ENCODE assay signal across 8 cellular contexts in the genomic region with DNA sequence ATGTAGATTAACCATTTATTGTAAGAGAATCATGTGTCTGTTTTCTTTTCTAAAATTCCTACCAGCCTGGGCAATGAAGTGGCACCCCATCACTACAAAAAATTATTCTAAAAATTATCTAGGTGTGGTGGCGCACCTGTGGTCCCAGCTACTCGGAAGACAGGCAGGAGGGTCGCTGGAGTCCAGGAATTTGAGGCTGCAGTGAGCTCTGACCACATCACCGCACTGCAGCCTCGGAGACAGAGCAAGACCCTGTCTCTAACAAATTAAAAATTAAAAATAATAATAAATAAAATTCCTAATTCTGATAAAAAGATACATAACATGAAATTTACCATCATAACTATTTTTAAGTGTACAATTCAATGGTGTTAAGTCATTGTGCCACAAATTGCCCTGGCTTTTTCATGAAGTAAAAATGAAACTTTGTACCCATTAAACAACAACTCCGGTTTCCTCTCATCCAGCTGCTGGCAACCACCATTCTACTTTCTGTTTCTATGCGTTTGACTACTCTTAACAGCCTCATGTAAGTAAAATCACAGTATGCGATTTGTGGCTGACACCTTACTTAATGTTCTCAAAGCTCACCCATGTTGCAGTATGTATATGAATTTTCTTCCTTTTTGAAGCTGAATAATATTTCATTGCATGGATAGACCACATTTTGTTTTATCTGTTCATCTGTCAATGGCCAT. TPM values are rescaled to one million over a fixed set of nuclear protein-coding genes. Genes with fewer than 3 reads are reported as not detected.
DNase-seq lines count a peak whose midpoint lies in the region; ATAC-seq, FAIRE-seq and TF ChIP-seq lines count a peak whose summit lies in the region.

No MANE protein-coding gene starts in this region.

- no peaks in the 10 kb centered on the region for H3K36me3 ChIP-seq in MM.1S (replicated peaks; ENCODE audit: insufficient read depth, low read length)

- H3K79me2 ChIP-seq in MM.1S (ENCODE audit: low read length): no peaks in the 10 kb centered on the region

- H3K27me3 ChIP-seq in MM.1S (replicated peaks; ENCODE audit: insufficient read depth, low read length): peaks cover 14% of the 10 kb centered on the region; the same call in 1 of the 2 replicates

- no peak overlapping the region for H3K27ac Mint-ChIP-seq in HFFc6

- peaks cover 19% of the 10 kb centered on the region for H3K4me1 ChIP-seq in MM.1S (ENCODE audit: low read length)

- DNase-seq in HFFc6 (no peak), MM.1S (peak; percentile 92), medulla oblongata (ENCODE audit: extremely low spot score) (peak; percentile 31), urothelium cell line (ENCODE audit: low spot score) (no peak), RCC 7860 (ENCODE audit: low spot score) (no peak), NCI-H187 (lab: John Stamatoyannopoulos, UW) (no peak), left cardiac atrium (no peak)

- intact Hi-C loops in left cardiac atrium (cut with DNase I): no loop called here

- H4K20me1 ChIP-seq in MM.1S (ENCODE audit: insufficient read depth, low read length): no peaks in the 10 kb centered on the region

- peak overlapping the region; percentile 23; the same call in 1 of the 2 replicates for H3K27ac ChIP-seq in MM.1S (ENCODE audit: low read length)

- H3K4me2 ChIP-seq in MM.1S (ENCODE audit: low read depth, low read length): peak overlapping the region; percentile 62; the same call in 1 of the 2 replicates

- H2AFZ ChIP-seq in MM.1S (ENCODE audit: low read length): no peak overlapping the region

- peak overlapping the region; percentile 31 for H3K4me3 ChIP-seq in MM.1S (ENCODE audit: low read length)

- FAIRE-seq in urothelium cell line (lab: Jason Lieb, UNC) (no peak), RCC 7860 (lab: Jason Lieb, UNC) (no peak)

- H3K4me1 Mint-ChIP-seq in HFFc6 (ENCODE audit: low read depth): no peaks in the 10 kb centered on the region; the same call in 1 of the 2 replicates

- H3F3A ChIP-seq in MM.1S (ENCODE audit: insufficient read depth, low read length): peaks cover 11% of the 10 kb centered on the region

- H3K4me3 Mint-ChIP-seq in HFFc6: peak overlapping the region; percentile 9; the same call in 1 of the 2 replicates

- ATAC-seq in GM18870 (IDR thresholded peaks at IDR 0.05; ENCODE audit: unreplicated experiment): peak; percentile 98
- ATAC-seq in left cardiac atrium: no peak

- no peaks in the 10 kb centered on the region for H3K9me3 Mint-ChIP-seq in HFFc6

- H3K9ac ChIP-seq in MM.1S (ENCODE audit: low read length): no peak overlapping the region

- H3K27me3 Mint-ChIP-seq in HFFc6 (ENCODE audit: insufficient read depth): peaks cover 16% of the 10 kb centered on the region

- no peaks in the 10 kb centered on the region for H3K9me2 ChIP-seq in MM.1S (replicated peaks; ENCODE audit: insufficient read depth, low read length)

- no peaks in the 10 kb centered on the region for H3K36me3 Mint-ChIP-seq in HFFc6 (ENCODE audit: low read depth)

- no peak for TF ChIP-seq CTCF in HFFc6 (IDR thresholded peaks at IDR 0.05)
- TF ChIP-seq CTCF in MM.1S (IDR thresholded peaks at IDR 0.05; ENCODE audit: low read length): no peak

- no peaks in the 10 kb centered on the region for H3K9me3 ChIP-seq in MM.1S (replicated peaks; ENCODE audit: insufficient read depth, low read length)

RNA-seq across cellular contexts. Expression of a gene that starts 20.6 kb away (rescaled TPM):
- total RNA-seq in HFFc6 (2021; fragmentation: NEBNext Ultra II Directional; extraction: Animal tissue kit (Norgen Biotek cat#: 25700)): 10 to 100 TPM in 5 of 6 experiments, 1 to 10 TPM in 1; 9.8 to 13.3 (median 11.8) TPM
- total RNA-seq in left cardiac atrium: 1 to 10 TPM; 7.9 to 9.2 TPM

Comparison
In these comparisons a context has a peak if more than half of its experiments do, and no peak if none do; other contexts are left out.
1. DNase-seq: peak in MM.1S (single experiment) and medulla oblongata (single experiment); none in HFFc6 (single experiment), urothelium cell line (single experiment), RCC 7860 (single experiment), NCI-H187 (0 of 2) and left cardiac atrium (single experiment).